16 cellular contexts compared by ENCODE assay signal in genomic region chr22:37487559-37487958, GRCh38. TPM values are rescaled to one million over a fixed set of nuclear protein-coding genes. Genes with fewer than 3 reads are reported as not detected.
A peak's percentile ranks its signal among the peaks of the same experiment; 100 is the strongest.
DNase-seq lines count a peak whose midpoint lies in the region; ATAC-seq, FAIRE-seq and TF ChIP-seq lines count a peak whose summit lies in the region.
"Had no signal": no experiment of that assay in that cellular context is flagged by ENCODE, and none has a peak within 500 bp of the region (broad histone marks: within the 10 kb centered on the region; RNA-seq: fewer than 3 reads in every experiment).

No MANE protein-coding gene starts in this region.

- peaks cover 46% of the 10 kb centered on the region for H3K4me1 ChIP-seq in neural progenitor cell

- no peaks in the 10 kb centered on the region for H3K27me3 ChIP-seq in neural progenitor cell
- H3K27me3 ChIP-seq: right atrium auricular region had no signal

- TF ChIP-seq POLR2A in H54 (IDR thresholded peaks at IDR 0.05; ENCODE audit: low read depth, low read length) = no peak

- intact Hi-C loops in activated T-helper 2 cell treated with anti-CD3 and anti-CD28 coated beads, Interferon-gamma antibody, Interleukin-2, Interleukin-4, amounts not matched to agents 10 μg/mL and 5 μg/mL and 100 μg/mL, durations not matched to agents 14 hours and 24 hours and 36 hours (cut with micrococcal nuclease) = no loop called here

- H3K27me3 Mint-ChIP-seq in activated T-cell treated with anti-CD3 and anti-CD28 coated beads, Interleukin-2, amount 50 U/mL, for 24 hours = no peaks in the 10 kb centered on the region
- H3K27me3 Mint-ChIP-seq in activated T-helper 2 cell treated with anti-CD3 and anti-CD28 coated beads, Interferon-gamma antibody, Interleukin-2, Interleukin-4, amounts not matched to agents 10 μg/mL and 5 μg/mL and 100 μg/mL, durations not matched to agents 14 hours and 24 hours and 36 hours (ENCODE audit: low read depth) = no peaks in the 10 kb centered on the region
- H3K27me3 Mint-ChIP-seq in neural progenitor cell (ENCODE audit: insufficient read depth, low read depth) = peaks cover 14% of the 10 kb centered on the region

- DNase-seq in activated T-cell treated with anti-CD3 and anti-CD28 coated beads, Interleukin-2, amount 50 U/mL, for 24 hours = no peak
- no peak for DNase-seq in activated T-cell treated with anti-CD3 and anti-CD28 coated beads, Interleukin-2, amount 50 U/mL, for 48 hours
- DNase-seq in NAMALWA (ENCODE audit: low spot score) (peak; percentile 55), neural progenitor cell (ENCODE audit: low spot score) (no peak), H54 (ENCODE audit: insufficient read length, low spot score) (no peak)
- no peak for DNase-seq in activated T-helper 2 cell treated with anti-CD3 and anti-CD28 coated beads, Interferon-gamma antibody, Interleukin-2, Interleukin-4, amounts not matched to agents 10 μg/mL and 5 μg/mL and 100 μg/mL, durations not matched to agents 14 hours and 24 hours and 36 hours (ENCODE audit: low spot score)
- DNase-seq in activated effector memory CD4-positive, alpha-beta T cell treated with anti-CD3 and anti-CD28 coated beads, Interleukin-2, amount 50 U/mL, for 16 hours = no peak
- DNase-seq: amygdala; erythroblast; GDM1; mammary epithelial cell; NCI-H187 treated with DMSO at 0.1 percent for 48 hours; NCI-H748 treated with DMSO at 0.1 percent for 48 hours; stimulated activated CD4-positive, alpha-beta T cell treated with anti-CD3 and anti-CD28 coated beads, Interleukin-1b, Interleukin-23, amount 100 ng/mL, for 48 hours had no signal

- no peaks in the 10 kb centered on the region for H3K9me3 ChIP-seq in neural progenitor cell (ENCODE audit: low read depth)
- H3K9me3 ChIP-seq: right atrium auricular region had no signal

- peaks cover 25% of the 10 kb centered on the region for H3F3A ChIP-seq in neural progenitor cell (ENCODE audit: low read depth)

- no peaks in the 10 kb centered on the region for H3K36me3 ChIP-seq in neural progenitor cell
- H3K36me3 ChIP-seq: right atrium auricular region had no signal

- no peak for FAIRE-seq in H54 (lab: Jason Lieb, UNC)

- H3K4me3 Mint-ChIP-seq in activated T-cell treated with anti-CD3 and anti-CD28 coated beads, Interleukin-2, amount 50 U/mL, for 24 hours = peak overlapping the region; percentile 98
- peak overlapping the region; percentile 98 for H3K4me3 Mint-ChIP-seq in activated T-helper 2 cell treated with anti-CD3 and anti-CD28 coated beads, Interferon-gamma antibody, Interleukin-2, Interleukin-4, amounts not matched to agents 10 μg/mL and 5 μg/mL and 100 μg/mL, durations not matched to agents 14 hours and 24 hours and 36 hours (ENCODE audit: low read depth)
- no peak overlapping the region for H3K4me3 Mint-ChIP-seq in neural progenitor cell

- H3K79me2 ChIP-seq in neural progenitor cell (ENCODE audit: low read depth) = no peaks in the 10 kb centered on the region

- H3K36me3 Mint-ChIP-seq in activated T-cell treated with anti-CD3 and anti-CD28 coated beads, Interleukin-2, amount 50 U/mL, for 24 hours (ENCODE audit: low read depth) = peaks cover 31% of the 10 kb centered on the region
- H3K36me3 Mint-ChIP-seq in activated T-helper 2 cell treated with anti-CD3 and anti-CD28 coated beads, Interferon-gamma antibody, Interleukin-2, Interleukin-4, amounts not matched to agents 10 μg/mL and 5 μg/mL and 100 μg/mL, durations not matched to agents 14 hours and 24 hours and 36 hours (ENCODE audit: low read depth) = peaks cover 24% of the 10 kb centered on the region
- no peaks in the 10 kb centered on the region for H3K36me3 Mint-ChIP-seq in neural progenitor cell

- H3K9me3 Mint-ChIP-seq in activated T-cell treated with anti-CD3 and anti-CD28 coated beads, Interleukin-2, amount 50 U/mL, for 24 hours = no peaks in the 10 kb centered on the region
- no peaks in the 10 kb centered on the region for H3K9me3 Mint-ChIP-seq in activated T-helper 2 cell treated with anti-CD3 and anti-CD28 coated beads, Interferon-gamma antibody, Interleukin-2, Interleukin-4, amounts not matched to agents 10 μg/mL and 5 μg/mL and 100 μg/mL, durations not matched to agents 14 hours and 24 hours and 36 hours
- no peaks in the 10 kb centered on the region for H3K9me3 Mint-ChIP-seq in neural progenitor cell

- H3K4me2 ChIP-seq in neural progenitor cell = peak overlapping the region; percentile 6

- no peak overlapping the region for H3K9ac ChIP-seq in neural progenitor cell

- no peaks in the 10 kb centered on the region for H4K20me1 ChIP-seq in neural progenitor cell (ENCODE audit: low read depth)

- H3K4me3 ChIP-seq in neural progenitor cell = no peak overlapping the region
- H3K4me3 ChIP-seq: right atrium auricular region had no signal

- H2AFZ ChIP-seq in neural progenitor cell (replicated peaks) = no peak overlapping the region

- ATAC-seq in GM21717 (IDR thresholded peaks at IDR 0.05; ENCODE audit: unreplicated experiment) = no peak

- H3K4me1 Mint-ChIP-seq in activated T-cell treated with anti-CD3 and anti-CD28 coated beads, Interleukin-2, amount 50 U/mL, for 24 hours (ENCODE audit: low read depth) = peaks cover 59% of the 10 kb centered on the region
- H3K4me1 Mint-ChIP-seq in activated T-helper 2 cell treated with anti-CD3 and anti-CD28 coated beads, Interferon-gamma antibody, Interleukin-2, Interleukin-4, amounts not matched to agents 10 μg/mL and 5 μg/mL and 100 μg/mL, durations not matched to agents 14 hours and 24 hours and 36 hours (ENCODE audit: low read depth) = peaks cover 28% of the 10 kb centered on the region
- H3K4me1 Mint-ChIP-seq in neural progenitor cell = peaks cover 53% of the 10 kb centered on the region

- TF ChIP-seq CTCF in neural progenitor cell (IDR thresholded peaks at IDR 0.05) = no peak

- no peak overlapping the region for H3K27ac ChIP-seq in neural progenitor cell
- H3K27ac ChIP-seq: right atrium auricular region had no signal

- peak overlapping the region; percentile 98 for H3K27ac Mint-ChIP-seq in activated T-cell treated with anti-CD3 and anti-CD28 coated beads, Interleukin-2, amount 50 U/mL, for 24 hours
- H3K27ac Mint-ChIP-seq in activated T-helper 2 cell treated with anti-CD3 and anti-CD28 coated beads, Interferon-gamma antibody, Interleukin-2, Interleukin-4, amounts not matched to agents 10 μg/mL and 5 μg/mL and 100 μg/mL, durations not matched to agents 14 hours and 24 hours and 36 hours = no peak overlapping the region
- peak overlapping the region; percentile 2 for H3K27ac Mint-ChIP-seq in neural progenitor cell

RNA-seq across cellular contexts. Expression of gene MFNG, which starts 1.4 kb away (rescaled TPM):
- total RNA-seq in activated T-helper 2 cell treated with anti-CD3 and anti-CD28 coated beads, Interferon-gamma antibody, Interleukin-2, Interleukin-4, amounts not matched to agents 10 μg/mL and 5 μg/mL and 100 μg/mL, durations not matched to agents 14 hours and 24 hours and 36 hours = 166 and 168 TPM in 2 replicates
- total RNA-seq in neural progenitor cell (ENCODE audit: low replicate concordance) = 2.3 and 10.6 TPM in 2 replicates

RNA-seq across cellular contexts. Expression of gene CARD10, which starts 31.7 kb away (rescaled TPM):
- 0.09 TPM in 1 of 2 replicates, not detected in the other for total RNA-seq in activated T-helper 2 cell treated with anti-CD3 and anti-CD28 coated beads, Interferon-gamma antibody, Interleukin-2, Interleukin-4, amounts not matched to agents 10 μg/mL and 5 μg/mL and 100 μg/mL, durations not matched to agents 14 hours and 24 hours and 36 hours
- total RNA-seq in neural progenitor cell (ENCODE audit: low replicate concordance) = 1.5 and 6.2 TPM in 2 replicates

Comparison
In these comparisons a context has a peak if more than half of its experiments do, and no peak if none do; other contexts are left out.
1. RNA of gene MFNG, which starts 1.4 kb away (total RNA-seq): 166 to 168 TPM in activated T-helper 2 cell treated with anti-CD3 and anti-CD28 coated beads, Interferon-gamma antibody, Interleukin-2, Interleukin-4, amounts not matched to agents 10 μg/mL and 5 μg/mL and 100 μg/mL, durations not matched to agents 14 hours and 24 hours and 36 hours; 2.3 to 10.6 TPM in neural progenitor cell; every median in the first group is over 10 times any median in the second.